In genomic region chr22:50445880-50446707, GRCh38 we compare ENCODE assay signal across 13 cellular contexts. TPM values are rescaled to one million over a fixed set of nuclear protein-coding genes. Genes with fewer than 3 reads are reported as not detected.
DNase-seq lines count a peak whose midpoint lies in the region; ATAC-seq, FAIRE-seq and TF ChIP-seq lines count a peak whose summit lies in the region.
"Had no signal": no experiment of that assay in that cellular context is flagged by ENCODE, and none has a peak within 500 bp of the region (broad histone marks: within the 10 kb centered on the region; RNA-seq: fewer than 3 reads in every experiment).

No MANE protein-coding gene starts in this region.

- H3K4me1 Mint-ChIP-seq in activated T-helper 17 cell treated with anti-CD3 and anti-CD28 coated beads, Interleukin-2, amount 50 U/mL, for 72 hours, result no peaks in the 10 kb centered on the region
- H3K4me1 Mint-ChIP-seq in type B pancreatic cell (ENCODE audit: unreplicated experiment), result peaks cover 9% of the 10 kb centered on the region
- H3K4me1 Mint-ChIP-seq: mesothelial cell of epicardium had no signal

- CTCF ChIA-PET in HepG2 (lab: Yijun Ruan, JAX; ENCODE audit: low intra/inter-chr PET ratio, low total read pairs), result no interaction called here

- H3K4me1 ChIP-seq in left ventricle myocardium inferior (peaks cover 5% of the 10 kb centered on the region), HepG2 (ENCODE audit: insufficient read depth, low read length) (no peaks in the 10 kb centered on the region; the same call in 1 of the 2 replicates)

- no peak overlapping the region for H3K4me3 ChIP-seq in left ventricle myocardium inferior
- no peak overlapping the region for H3K4me3 ChIP-seq in HepG2 (replicated peaks in 1 of 3; ENCODE audit: insufficient read depth in 1 of 3, low read depth in 2 of 3, low read length in 3 of 3)
- H3K4me3 ChIP-seq: esophagus squamous epithelium had no signal

- H3K36me3 ChIP-seq in left ventricle myocardium inferior (peaks cover 74% of the 10 kb centered on the region), HepG2 (replicated peaks in 1 of 2; ENCODE audit: control insufficient read depth in 1 of 2, insufficient read depth in 2 of 2, low read length in 2 of 2) (peaks cover 26 to 40% of the 10 kb centered on the region in 2 experiments; a peak in 4 of 5 replicates)

- TF ChIP-seq RAD21 in HepG2 (CRISPR knock-in tag; IDR thresholded peaks at IDR 0.05), result no peak

- POLR2A ChIA-PET in HepG2 (lab: Yijun Ruan, JAX), result no interaction called here

- H3K27ac ChIP-seq in left ventricle myocardium inferior (replicated peaks), result no peak overlapping the region
- H3K27ac ChIP-seq in HepG2 (ENCODE audit: extremely low read length, insufficient read depth, low read length), result no peak overlapping the region

- H3K9me3 ChIP-seq in left ventricle myocardium inferior (replicated peaks) (no peaks in the 10 kb centered on the region), HepG2 (ENCODE audit: low read length) (no peaks in the 10 kb centered on the region)
- H3K9me3 ChIP-seq: esophagus squamous epithelium had no signal

- peak in 1 of 2 experiments; percentile 38; a peak in 1 of 4 replicates for TF ChIP-seq POLR2A in HepG2 (IDR thresholded peaks at IDR 0.05; ENCODE audit: insufficient read depth in 1 of 2, low read depth in 2 of 2, low read length in 2 of 2)

- H3K27me3 Mint-ChIP-seq in activated T-helper 17 cell treated with anti-CD3 and anti-CD28 coated beads, Interleukin-2, amount 50 U/mL, for 72 hours, result no peaks in the 10 kb centered on the region
- H3K27me3 Mint-ChIP-seq in type B pancreatic cell, result no peaks in the 10 kb centered on the region

- no peak for FAIRE-seq in HepG2 (lab: Jason Lieb, UNC)

- in situ Hi-C loops in HepG2 (cut with HindIII; ENCODE audit: extremely low pct_ligation_motif_present, low pct_unique_long_range_greater_than_20kb), result no loop called here

- H2AFZ ChIP-seq in HepG2 (ENCODE audit: low read length), result no peak overlapping the region

- no peak overlapping the region for H3K4me3 Mint-ChIP-seq in activated T-helper 17 cell treated with anti-CD3 and anti-CD28 coated beads, Interleukin-2, amount 50 U/mL, for 72 hours
- H3K4me3 Mint-ChIP-seq in type B pancreatic cell, result peak overlapping the region; percentile 47
- H3K4me3 Mint-ChIP-seq: mesothelial cell of epicardium had no signal

- peaks cover 61% of the 10 kb centered on the region for H3K36me3 Mint-ChIP-seq in activated T-helper 17 cell treated with anti-CD3 and anti-CD28 coated beads, Interleukin-2, amount 50 U/mL, for 72 hours (ENCODE audit: low read depth)
- peaks cover 8% of the 10 kb centered on the region for H3K36me3 Mint-ChIP-seq in type B pancreatic cell

- 94% methylated on average over 16 of the region's 17 CpGs for WGBS in HepG2 (ENCODE audit: low lambda C conversion rate)

- TF ChIP-seq EP300 in HepG2 (IDR thresholded peaks at IDR 0.05; ENCODE audit: low read depth in 2 of 2, low read length in 2 of 2) (no peak), HepG2 (CRISPR knock-in tag; IDR thresholded peaks at IDR 0.05; ENCODE audit: borderline replicate concordance) (no peak)

- no peak overlapping the region for H3K4me2 ChIP-seq in HepG2 (ENCODE audit: low read depth, low read length)

- no peak overlapping the region for H3K9ac ChIP-seq in HepG2 (ENCODE audit: insufficient read depth, low read depth, low read length)

- no peaks in the 10 kb centered on the region for H3K79me2 ChIP-seq in HepG2 (ENCODE audit: insufficient read depth, low read length)

- TF ChIP-seq CTCF in left ventricle myocardium inferior (IDR thresholded peaks at IDR 0.05; ENCODE audit: borderline replicate concordance) (no peak), HepG2 (CRISPR knock-in tag; IDR thresholded peaks at IDR 0.05) (no peak), type B pancreatic cell (conservative IDR thresholded peaks at IDR 0.05) (no peak)

- peaks cover 4% of the 10 kb centered on the region; the same call in 1 of the 2 replicates for H4K20me1 ChIP-seq in HepG2 (ENCODE audit: insufficient read depth, low read length)

- no TSS peak for BruUV-seq in HepG2 (replicated peaks; lab: Mats Ljungman, UMichigan)

- DNase-seq in Right ventricle myocardium inferior (ENCODE audit: missing footprints) (peak; percentile 40), left ventricle myocardium inferior (no peak), HepG2 (ENCODE audit: low spot score) (no peak), type B pancreatic cell (ENCODE audit: extremely low spot score, unreplicated experiment) (no peak), A172 (ENCODE audit: low spot score) (no peak)
- DNase-seq: activated CD4-positive, alpha-beta T cell treated with anti-CD3 and anti-CD28 coated beads for 4 hours; esophagus squamous epithelium; NCI-H2171 had no signal

- H3K9me3 Mint-ChIP-seq in activated T-helper 17 cell treated with anti-CD3 and anti-CD28 coated beads, Interleukin-2, amount 50 U/mL, for 72 hours, result no peaks in the 10 kb centered on the region
- no peaks in the 10 kb centered on the region for H3K9me3 Mint-ChIP-seq in type B pancreatic cell
- H3K9me3 Mint-ChIP-seq: mesothelial cell of epicardium had no signal

- H3K27ac Mint-ChIP-seq in activated T-helper 17 cell treated with anti-CD3 and anti-CD28 coated beads, Interleukin-2, amount 50 U/mL, for 72 hours, result peak overlapping the region; percentile 70
- H3K27ac Mint-ChIP-seq in type B pancreatic cell, result peak overlapping the region; percentile 67

- intact Hi-C loops in Right ventricle myocardium inferior (cut with DNase I), result no loop called here
- intact Hi-C loops in left ventricle myocardium inferior (cut with micrococcal nuclease), result no loop called here
- intact Hi-C loops in HepG2 (cut with micrococcal nuclease; ENCODE audit: unreplicated experiment), result no loop called here

- ATAC-seq in Right ventricle myocardium inferior, result no peak
- ATAC-seq in activated T-helper 17 cell treated with anti-CD3 and anti-CD28 coated beads, Interleukin-2, amount 50 U/mL, for 72 hours (replicated peaks), result no peak
- ATAC-seq in HepG2, result peak; percentile 3; the same call in 2 of the 3 replicates
- no peak for ATAC-seq in HG02763 (IDR thresholded peaks at IDR 0.05; ENCODE audit: unreplicated experiment)
- no peak for ATAC-seq in GM19324 (IDR thresholded peaks at IDR 0.05; ENCODE audit: low FRiP score, unreplicated experiment)

- H3K27me3 ChIP-seq in left ventricle myocardium inferior (ENCODE audit: low read depth) (no peaks in the 10 kb centered on the region), HepG2 (ENCODE audit: control insufficient read depth in 1 of 2, insufficient read depth in 2 of 2, low read length in 2 of 2) (no peaks in the 10 kb centered on the region)
- H3K27me3 ChIP-seq: esophagus squamous epithelium had no signal

RNA-seq across cellular contexts. Expression of gene SBF1, which starts 28.7 kb away (rescaled TPM):
- 47.7 TPM for total RNA-seq in Right ventricle myocardium inferior
- total RNA-seq in left ventricle myocardium inferior, result 55.8 TPM
- total RNA-seq in activated T-helper 17 cell treated with anti-CD3 and anti-CD28 coated beads, Interleukin-2, amount 50 U/mL, for 72 hours, result 100 to 1,000 TPM in 1 of 2 donors, 10 to 100 TPM in 1; 84.2 to 126 TPM
- 21.3 and 40.9 TPM in 2 replicates for total RNA-seq in HepG2 (2016; rRNA removed; fragmentation: Illumina TruSeq; extraction: Trizol)
- total RNA-seq in HepG2 (2016; cell fraction: cytosol; rRNA removed; fragmentation: Illumina TruSeq; extraction: Trizol; ENCODE audit: low read depth), result 10.6 and 11.9 TPM in 2 replicates
- 18.4 and 42.1 TPM in 2 replicates for total RNA-seq in HepG2 (2016; cell fraction: insoluble cytoplasmic fraction; rRNA removed; fragmentation: Illumina TruSeq; extraction: Trizol)
- 25.7 and 27.6 TPM in 2 replicates for total RNA-seq in HepG2 (2016; cell fraction: membrane; rRNA removed; fragmentation: Illumina TruSeq; extraction: Trizol)
- total RNA-seq in HepG2 (2016; cell fraction: nucleus; rRNA removed; fragmentation: Illumina TruSeq; extraction: Trizol), result 35.2 and 39.9 TPM in 2 replicates
- polyA plus RNA-seq in HepG2 (2011; rRNA removed), result 31.7 and 43.3 TPM in 2 replicates
- polyA plus RNA-seq in HepG2 (2011; cell fraction: cytosol; rRNA removed), result 23.0 and 36.7 TPM in 2 replicates
- polyA plus RNA-seq in HepG2 (2011; cell fraction: nucleus; rRNA removed), result 212 and 268 TPM in 2 replicates
- polyA plus RNA-seq in HepG2 (2012), result 35.0 and 42.8 TPM in 2 replicates
- polyA plus RNA-seq in HepG2 (2016; cell fraction: cytosol; fragmentation: Illumina TruSeq; extraction: Trizol; ENCODE audit: low read depth), result 5.2 and 5.5 TPM in 2 replicates
- polyA plus RNA-seq in HepG2 (2016; cell fraction: insoluble cytoplasmic fraction; fragmentation: Illumina TruSeq; extraction: Trizol; ENCODE audit: low read depth), result 23.9 and 35.9 TPM in 2 replicates
- polyA plus RNA-seq in HepG2 (2016; cell fraction: membrane; fragmentation: Illumina TruSeq; extraction: Trizol; ENCODE audit: low read depth), result 16.7 and 21.6 TPM in 2 replicates
- 92.6 and 93.2 TPM in 2 replicates for polyA plus RNA-seq in HepG2 (2016; cell fraction: nucleus; fragmentation: Illumina TruSeq; extraction: Trizol; ENCODE audit: insufficient read depth, low read depth)
- polyA minus RNA-seq in HepG2 (2011; rRNA and poly(A)+ RNA removed; ENCODE audit: low replicate concordance), result 67.4 and 124 TPM in 2 replicates
- polyA minus RNA-seq in HepG2 (2011; cell fraction: cytosol; rRNA and poly(A)+ RNA removed), result 36.5 and 37.3 TPM in 2 replicates
- 65.0 and 67.6 TPM in 2 replicates for polyA minus RNA-seq in HepG2 (2011; cell fraction: nucleus; rRNA and poly(A)+ RNA removed)
- 119 and 133 TPM in 2 replicates for total RNA-seq in type B pancreatic cell (ENCODE audit: low replicate concordance)
- 43.0 and 48.2 TPM in 2 replicates for total RNA-seq in A172 (2014; rRNA removed; shearing (Covaris generic))

RNA-seq across cellular contexts. Expression of gene ADM2, which starts 35.2 kb away (rescaled TPM):
- total RNA-seq in Right ventricle myocardium inferior, result not detected
- not detected for total RNA-seq in left ventricle myocardium inferior
- 1 to 10 TPM; 1.3 to 3.7 TPM for total RNA-seq in activated T-helper 17 cell treated with anti-CD3 and anti-CD28 coated beads, Interleukin-2, amount 50 U/mL, for 72 hours
- total RNA-seq in HepG2 (2016; rRNA removed; fragmentation: Illumina TruSeq; extraction: Trizol), result 0.76 and 1.2 TPM in 2 replicates
- total RNA-seq in HepG2 (2016; cell fraction: cytosol; rRNA removed; fragmentation: Illumina TruSeq; extraction: Trizol; ENCODE audit: low read depth), result 0.10 and 0.18 TPM in 2 replicates
- total RNA-seq in HepG2 (2016; cell fraction: insoluble cytoplasmic fraction; rRNA removed; fragmentation: Illumina TruSeq; extraction: Trizol), result 0.68 and 1.4 TPM in 2 replicates
- total RNA-seq in HepG2 (2016; cell fraction: membrane; rRNA removed; fragmentation: Illumina TruSeq; extraction: Trizol), result 0.68 and 0.83 TPM in 2 replicates
- total RNA-seq in HepG2 (2016; cell fraction: nucleus; rRNA removed; fragmentation: Illumina TruSeq; extraction: Trizol), result 1.3 and 1.9 TPM in 2 replicates
- 3.0 and 4.0 TPM in 2 replicates for polyA plus RNA-seq in HepG2 (2011; rRNA removed)
- 2.7 and 2.8 TPM in 2 replicates for polyA plus RNA-seq in HepG2 (2011; cell fraction: cytosol; rRNA removed)
- 7.0 and 9.2 TPM in 2 replicates for polyA plus RNA-seq in HepG2 (2011; cell fraction: nucleus; rRNA removed)
- polyA plus RNA-seq in HepG2 (2012), result 3.7 and 10.8 TPM in 2 replicates
- 0.40 and 0.43 TPM in 2 replicates for polyA plus RNA-seq in HepG2 (2016; cell fraction: cytosol; fragmentation: Illumina TruSeq; extraction: Trizol; ENCODE audit: low read depth)
- 1.3 and 1.6 TPM in 2 replicates for polyA plus RNA-seq in HepG2 (2016; cell fraction: insoluble cytoplasmic fraction; fragmentation: Illumina TruSeq; extraction: Trizol; ENCODE audit: low read depth)
- 0.73 and 0.76 TPM in 2 replicates for polyA plus RNA-seq in HepG2 (2016; cell fraction: membrane; fragmentation: Illumina TruSeq; extraction: Trizol; ENCODE audit: low read depth)
- polyA plus RNA-seq in HepG2 (2016; cell fraction: nucleus; fragmentation: Illumina TruSeq; extraction: Trizol; ENCODE audit: insufficient read depth, low read depth), result 6.0 and 6.1 TPM in 2 replicates
- 0.94 and 3.6 TPM in 2 replicates for polyA minus RNA-seq in HepG2 (2011; rRNA and poly(A)+ RNA removed; ENCODE audit: low replicate concordance)
- polyA minus RNA-seq in HepG2 (2011; cell fraction: cytosol; rRNA and poly(A)+ RNA removed), result 3.0 and 3.9 TPM in 2 replicates
- polyA minus RNA-seq in HepG2 (2011; cell fraction: nucleus; rRNA and poly(A)+ RNA removed), result 2.7 and 3.0 TPM in 2 replicates
- 2.6 and 10.2 TPM in 2 replicates for total RNA-seq in type B pancreatic cell (ENCODE audit: low replicate concordance)
- total RNA-seq in A172 (2014; rRNA removed; shearing (Covaris generic)), result not detected in 2 replicates

RNA-seq across cellular contexts. Expression of gene MIOX, which starts 40.6 kb away (rescaled TPM):
- total RNA-seq in Right ventricle myocardium inferior, result not detected
- total RNA-seq in left ventricle myocardium inferior, result not detected
- under 1 TPM; 0.24 to 0.53 TPM for total RNA-seq in activated T-helper 17 cell treated with anti-CD3 and anti-CD28 coated beads, Interleukin-2, amount 50 U/mL, for 72 hours
- 1.2 and 1.5 TPM in 2 replicates for total RNA-seq in HepG2 (2016; rRNA removed; fragmentation: Illumina TruSeq; extraction: Trizol)
- 1.2 and 1.7 TPM in 2 replicates for total RNA-seq in HepG2 (2016; cell fraction: cytosol; rRNA removed; fragmentation: Illumina TruSeq; extraction: Trizol; ENCODE audit: low read depth)
- 1.3 and 2.0 TPM in 2 replicates for total RNA-seq in HepG2 (2016; cell fraction: insoluble cytoplasmic fraction; rRNA removed; fragmentation: Illumina TruSeq; extraction: Trizol)
- total RNA-seq in HepG2 (2016; cell fraction: membrane; rRNA removed; fragmentation: Illumina TruSeq; extraction: Trizol), result 1.9 and 2.9 TPM in 2 replicates
- 1.7 and 2.7 TPM in 2 replicates for total RNA-seq in HepG2 (2016; cell fraction: nucleus; rRNA removed; fragmentation: Illumina TruSeq; extraction: Trizol)
- 2.9 and 5.0 TPM in 2 replicates for polyA plus RNA-seq in HepG2 (2011; rRNA removed)
- 2.3 and 3.0 TPM in 2 replicates for polyA plus RNA-seq in HepG2 (2011; cell fraction: cytosol; rRNA removed)
- 27.0 and 27.4 TPM in 2 replicates for polyA plus RNA-seq in HepG2 (2011; cell fraction: nucleus; rRNA removed)
- polyA plus RNA-seq in HepG2 (2012), result 1.8 and 3.2 TPM in 2 replicates
- 2.6 and 2.7 TPM in 2 replicates for polyA plus RNA-seq in HepG2 (2016; cell fraction: cytosol; fragmentation: Illumina TruSeq; extraction: Trizol; ENCODE audit: low read depth)
- 1.4 and 1.6 TPM in 2 replicates for polyA plus RNA-seq in HepG2 (2016; cell fraction: insoluble cytoplasmic fraction; fragmentation: Illumina TruSeq; extraction: Trizol; ENCODE audit: low read depth)
- polyA plus RNA-seq in HepG2 (2016; cell fraction: membrane; fragmentation: Illumina TruSeq; extraction: Trizol; ENCODE audit: low read depth), result 1.6 and 1.8 TPM in 2 replicates
- 3.9 and 5.8 TPM in 2 replicates for polyA plus RNA-seq in HepG2 (2016; cell fraction: nucleus; fragmentation: Illumina TruSeq; extraction: Trizol; ENCODE audit: insufficient read depth, low read depth)
- 5.0 TPM in 1 of 2 replicates, not detected in the other for polyA minus RNA-seq in HepG2 (2011; rRNA and poly(A)+ RNA removed; ENCODE audit: low replicate concordance)
- polyA minus RNA-seq in HepG2 (2011; cell fraction: cytosol; rRNA and poly(A)+ RNA removed), result 1.1 TPM in 1 of 2 replicates, not detected in the other
- 1.2 and 2.2 TPM in 2 replicates for polyA minus RNA-seq in HepG2 (2011; cell fraction: nucleus; rRNA and poly(A)+ RNA removed)
- total RNA-seq in type B pancreatic cell (ENCODE audit: low replicate concordance), result 1.2 TPM in 1 of 2 replicates, not detected in the other
- not detected in 2 replicates for total RNA-seq in A172 (2014; rRNA removed; shearing (Covaris generic))
- total RNA-seq: esophagus squamous epithelium, pulmonary artery endothelial cell had no signal
